1 cellular context compared by ENCODE assay signal in genomic region chr18:59358611-59359575, GRCh38.
A peak's percentile ranks its signal among the peaks of the same experiment; 100 is the strongest.
TF ChIP-seq lines count a peak whose summit lies in the region.

Gene LMAN1 (minus strand): TSS chr18:59359265. CDS start chr18:59359244, 21 bp downstream.

TF ChIP-seq in GM12878, 131 proteins besides CTCF, POLR2A, EP300 and RAD21 (continued from another document):
- TF ChIP-seq RB1 (IDR thresholded peaks at IDR 0.05; ENCODE audit: borderline replicate concordance), result peak; percentile 37; the same call in 1 of the 2 replicates
- TF ChIP-seq, protein P1, sequence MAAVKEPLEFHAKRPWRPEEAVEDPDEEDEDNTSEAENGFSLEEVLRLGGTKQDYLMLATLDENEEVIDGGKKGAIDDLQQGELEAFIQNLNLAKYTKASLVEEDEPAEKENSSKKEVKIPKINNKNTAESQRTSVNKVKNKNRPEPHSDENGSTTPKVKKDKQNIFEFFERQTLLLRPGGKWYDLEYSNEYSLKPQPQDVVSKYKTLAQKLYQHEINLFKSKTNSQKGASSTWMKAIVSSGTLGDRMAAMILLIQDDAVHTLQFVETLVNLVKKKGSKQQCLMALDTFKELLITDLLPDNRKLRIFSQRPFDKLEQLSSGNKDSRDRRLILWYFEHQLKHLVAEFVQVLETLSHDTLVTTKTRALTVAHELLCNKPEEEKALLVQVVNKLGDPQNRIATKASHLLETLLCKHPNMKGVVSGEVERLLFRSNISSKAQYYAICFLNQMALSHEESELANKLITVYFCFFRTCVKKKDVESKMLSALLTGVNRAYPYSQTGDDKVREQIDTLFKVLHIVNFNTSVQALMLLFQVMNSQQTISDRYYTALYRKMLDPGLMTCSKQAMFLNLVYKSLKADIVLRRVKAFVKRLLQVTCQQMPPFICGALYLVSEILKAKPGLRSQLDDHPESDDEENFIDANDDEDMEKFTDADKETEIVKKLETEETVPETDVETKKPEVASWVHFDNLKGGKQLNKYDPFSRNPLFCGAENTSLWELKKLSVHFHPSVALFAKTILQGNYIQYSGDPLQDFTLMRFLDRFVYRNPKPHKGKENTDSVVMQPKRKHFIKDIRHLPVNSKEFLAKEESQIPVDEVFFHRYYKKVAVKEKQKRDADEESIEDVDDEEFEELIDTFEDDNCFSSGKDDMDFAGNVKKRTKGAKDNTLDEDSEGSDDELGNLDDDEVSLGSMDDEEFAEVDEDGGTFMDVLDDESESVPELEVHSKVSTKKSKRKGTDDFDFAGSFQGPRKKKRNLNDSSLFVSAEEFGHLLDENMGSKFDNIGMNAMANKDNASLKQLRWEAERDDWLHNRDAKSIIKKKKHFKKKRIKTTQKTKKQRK (IDR thresholded peaks at IDR 0.05; ENCODE audit: low read depth, low read length), result no peak
- TF ChIP-seq PKNOX1 (IDR thresholded peaks at IDR 0.05), result peak; percentile 82
- TF ChIP-seq ZNF687 (IDR thresholded peaks at IDR 0.05), result no peak
- peak; percentile 27 for TF ChIP-seq HDAC6 (IDR thresholded peaks at IDR 0.05; ENCODE audit: unreplicated experiment)
- TF ChIP-seq NR2C1 (IDR thresholded peaks at IDR 0.05), result peak; percentile 87
- TF ChIP-seq EGR1 (IDR thresholded peaks at IDR 0.05; ENCODE audit: borderline replicate concordance in 1 of 2, low read depth in 2 of 2, low read length in 2 of 2), result peak in 1 of 2 experiments; percentile 60; a peak in 2 of 3 replicates
- TF ChIP-seq, protein P2, sequence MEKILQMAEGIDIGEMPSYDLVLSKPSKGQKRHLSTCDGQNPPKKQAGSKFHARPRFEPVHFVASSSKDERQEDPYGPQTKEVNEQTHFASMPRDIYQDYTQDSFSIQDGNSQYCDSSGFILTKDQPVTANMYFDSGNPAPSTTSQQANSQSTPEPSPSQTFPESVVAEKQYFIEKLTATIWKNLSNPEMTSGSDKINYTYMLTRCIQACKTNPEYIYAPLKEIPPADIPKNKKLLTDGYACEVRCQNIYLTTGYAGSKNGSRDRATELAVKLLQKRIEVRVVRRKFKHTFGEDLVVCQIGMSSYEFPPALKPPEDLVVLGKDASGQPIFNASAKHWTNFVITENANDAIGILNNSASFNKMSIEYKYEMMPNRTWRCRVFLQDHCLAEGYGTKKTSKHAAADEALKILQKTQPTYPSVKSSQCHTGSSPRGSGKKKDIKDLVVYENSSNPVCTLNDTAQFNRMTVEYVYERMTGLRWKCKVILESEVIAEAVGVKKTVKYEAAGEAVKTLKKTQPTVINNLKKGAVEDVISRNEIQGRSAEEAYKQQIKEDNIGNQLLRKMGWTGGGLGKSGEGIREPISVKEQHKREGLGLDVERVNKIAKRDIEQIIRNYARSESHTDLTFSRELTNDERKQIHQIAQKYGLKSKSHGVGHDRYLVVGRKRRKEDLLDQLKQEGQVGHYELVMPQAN (conservative IDR thresholded peaks at IDR 0.05), result peak; percentile 63
- no peak for TF ChIP-seq SUPT20H (IDR thresholded peaks at IDR 0.05; ENCODE audit: borderline replicate concordance, control insufficient read depth, low read depth, low read length)
- no peak for TF ChIP-seq HSF1 (IDR thresholded peaks at IDR 0.05; ENCODE audit: low read depth, low read length)
- 0 out of 2 replicates have a peak, but pooled peaks have one; percentile 24 for TF ChIP-seq CREB1 (IDR thresholded peaks at IDR 0.05; ENCODE audit: low read depth)
- peak; percentile 53 for TF ChIP-seq SP1 (IDR thresholded peaks at IDR 0.05; ENCODE audit: low read depth, low read length)
- no peak for TF ChIP-seq MTA3 (IDR thresholded peaks at IDR 0.05; ENCODE audit: borderline replicate concordance, low read length)
- no peak for TF ChIP-seq CBX5 (IDR thresholded peaks at IDR 0.05; ENCODE audit: low read depth)
- TF ChIP-seq BACH1 (IDR thresholded peaks at IDR 0.05; ENCODE audit: borderline replicate concordance), result no peak
- TF ChIP-seq FOXK2 (IDR thresholded peaks at IDR 0.05), result no peak
- TF ChIP-seq ETV6 (conservative IDR thresholded peaks at IDR 0.05 in 1 of 2, IDR thresholded peaks at IDR 0.05 in 1 of 2; ENCODE audit: borderline replicate concordance in 1 of 2, low read depth in 1 of 2), result no peak
- TF ChIP-seq, protein P3, sequence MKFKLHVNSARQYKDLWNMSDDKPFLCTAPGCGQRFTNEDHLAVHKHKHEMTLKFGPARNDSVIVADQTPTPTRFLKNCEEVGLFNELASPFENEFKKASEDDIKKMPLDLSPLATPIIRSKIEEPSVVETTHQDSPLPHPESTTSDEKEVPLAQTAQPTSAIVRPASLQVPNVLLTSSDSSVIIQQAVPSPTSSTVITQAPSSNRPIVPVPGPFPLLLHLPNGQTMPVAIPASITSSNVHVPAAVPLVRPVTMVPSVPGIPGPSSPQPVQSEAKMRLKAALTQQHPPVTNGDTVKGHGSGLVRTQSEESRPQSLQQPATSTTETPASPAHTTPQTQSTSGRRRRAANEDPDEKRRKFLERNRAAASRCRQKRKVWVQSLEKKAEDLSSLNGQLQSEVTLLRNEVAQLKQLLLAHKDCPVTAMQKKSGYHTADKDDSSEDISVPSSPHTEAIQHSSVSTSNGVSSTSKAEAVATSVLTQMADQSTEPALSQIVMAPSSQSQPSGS (IDR thresholded peaks at IDR 0.05; ENCODE audit: low read length), result no peak
- TF ChIP-seq ZNF274 (IDR thresholded peaks at IDR 0.05; ENCODE audit: insufficient read depth, insufficient read length), result no peak
- TF ChIP-seq, protein P4, sequence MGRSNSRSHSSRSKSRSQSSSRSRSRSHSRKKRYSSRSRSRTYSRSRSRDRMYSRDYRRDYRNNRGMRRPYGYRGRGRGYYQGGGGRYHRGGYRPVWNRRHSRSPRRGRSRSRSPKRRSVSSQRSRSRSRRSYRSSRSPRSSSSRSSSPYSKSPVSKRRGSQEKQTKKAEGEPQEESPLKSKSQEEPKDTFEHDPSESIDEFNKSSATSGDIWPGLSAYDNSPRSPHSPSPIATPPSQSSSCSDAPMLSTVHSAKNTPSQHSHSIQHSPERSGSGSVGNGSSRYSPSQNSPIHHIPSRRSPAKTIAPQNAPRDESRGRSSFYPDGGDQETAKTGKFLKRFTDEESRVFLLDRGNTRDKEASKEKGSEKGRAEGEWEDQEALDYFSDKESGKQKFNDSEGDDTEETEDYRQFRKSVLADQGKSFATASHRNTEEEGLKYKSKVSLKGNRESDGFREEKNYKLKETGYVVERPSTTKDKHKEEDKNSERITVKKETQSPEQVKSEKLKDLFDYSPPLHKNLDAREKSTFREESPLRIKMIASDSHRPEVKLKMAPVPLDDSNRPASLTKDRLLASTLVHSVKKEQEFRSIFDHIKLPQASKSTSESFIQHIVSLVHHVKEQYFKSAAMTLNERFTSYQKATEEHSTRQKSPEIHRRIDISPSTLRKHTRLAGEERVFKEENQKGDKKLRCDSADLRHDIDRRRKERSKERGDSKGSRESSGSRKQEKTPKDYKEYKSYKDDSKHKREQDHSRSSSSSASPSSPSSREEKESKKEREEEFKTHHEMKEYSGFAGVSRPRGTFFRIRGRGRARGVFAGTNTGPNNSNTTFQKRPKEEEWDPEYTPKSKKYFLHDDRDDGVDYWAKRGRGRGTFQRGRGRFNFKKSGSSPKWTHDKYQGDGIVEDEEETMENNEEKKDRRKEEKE (IDR thresholded peaks at IDR 0.05), result no peak
- TF ChIP-seq ZBTB4 (CRISPR knock-in tag; IDR thresholded peaks at IDR 0.05), result no peak
- TF ChIP-seq NBN (IDR thresholded peaks at IDR 0.05), result peak; percentile 71
- 0 out of 4 replicates have a peak, but pooled peaks of 1 of the 2 experiments have one; percentile 19 for TF ChIP-seq SRF (IDR thresholded peaks at IDR 0.05; ENCODE audit: low read depth in 2 of 2, low read length in 2 of 2)
- no peak for TF ChIP-seq KLF5 (IDR thresholded peaks at IDR 0.05; ENCODE audit: partially characterized antibody)
- TF ChIP-seq SIX5 (IDR thresholded peaks at IDR 0.05; ENCODE audit: low read depth, low read length, severe bottlenecking), result peak; percentile 41
- no peak for TF ChIP-seq ESRRA (IDR thresholded peaks at IDR 0.05; ENCODE audit: low read length)
- TF ChIP-seq HCFC1 (IDR thresholded peaks at IDR 0.05; ENCODE audit: low read length), result no peak
- 0 out of 2 replicates have a peak, but pooled peaks have one; percentile 24 for TF ChIP-seq SIN3A (IDR thresholded peaks at IDR 0.05; ENCODE audit: low read depth, low read length)
- TF ChIP-seq SMAD1 (IDR thresholded peaks at IDR 0.05; ENCODE audit: low read depth, partially characterized antibody), result no peak
- 0 out of 2 replicates have a peak, but pooled peaks have one; percentile 60 for TF ChIP-seq TCF3 (IDR thresholded peaks at IDR 0.05; ENCODE audit: borderline replicate concordance, insufficient read depth, low read depth, low read length)
- TF ChIP-seq RUNX3 (IDR thresholded peaks at IDR 0.05; ENCODE audit: low read length), result peak; percentile 37
- peak; percentile 11; the same call in 1 of the 2 replicates for TF ChIP-seq TCF12 (IDR thresholded peaks at IDR 0.05; ENCODE audit: low read depth, low read length)
- peak; percentile 84; the same call in 1 of the 2 replicates for TF ChIP-seq LARP7 (IDR thresholded peaks at IDR 0.05)
TF ChIP-seq in GM12878: peak in this region for 40.
